22 cellular contexts compared by ENCODE assay signal in genomic region chr12:89994901-89995300, GRCh38.
"Had no signal": no experiment of that assay in that cellular context is flagged by ENCODE, and none has a peak within 500 bp of the region (broad histone marks: within the 10 kb centered on the region; RNA-seq: fewer than 3 reads in every experiment).

No MANE protein-coding gene starts in this region.

- DNase-seq: activated CD4-positive, alpha-beta T cell treated with anti-CD3 and anti-CD28 coated beads for 48 hours; activated CD4-positive, alpha-beta T cell treated with anti-CD3 and anti-CD28 coated beads, Interleukin-2, amount 50 U/mL, for 48 hours; activated CD8-positive, alpha-beta memory T cell treated with anti-CD3 and anti-CD28 coated beads for 24 hours; activated effector memory CD4-positive, alpha-beta T cell treated with Interleukin-2 at 50 U/mL for 16 hours; activated naive CD4-positive, alpha-beta T cell treated with Interleukin-2 at 50 U/mL for 16 hours; anterior cingulate cortex; cortex of kidney; effector memory CD8-positive, alpha-beta T cell; erythroblast; gastrocnemius medialis; islet precursor cell; left ventricle myocardium inferior; right lobe of liver; stimulated activated CD4-positive, alpha-beta T cell treated with anti-CD3 and anti-CD28 coated beads, Interleukin-4, amount 100 ng/mL, for 24 hours; T-helper 9 cell; trophoblast cell; WERI-Rb-1 had no signal

- ATAC-seq: activated CD4-positive, CD25-positive, alpha-beta regulatory T cell treated with anti-CD3 and anti-CD28 coated beads, Interleukin-2, amount 50 U/mL, for 24 hours; effector memory CD8-positive, alpha-beta T cell; gastrocnemius medialis; right lobe of liver; stimulated activated effector memory CD8-positive, alpha-beta T cell treated with anti-CD3 and anti-CD28 coated beads, Interleukin-12 subunit alpha, Interleukin-12 subunit beta, amount 100 ng/mL, for 72 hours had no signal

- H3K27ac ChIP-seq: gastrocnemius medialis, hepatocyte, left ventricle myocardium inferior, right lobe of liver, thoracic aorta, WERI-Rb-1 had no signal

- H3K27me3 ChIP-seq: gastrocnemius medialis, hepatocyte, right lobe of liver had no signal

- H3K9me3 ChIP-seq: gastrocnemius medialis, left ventricle myocardium inferior, right lobe of liver, thoracic aorta had no signal

- H3K36me3 ChIP-seq: gastrocnemius medialis, left ventricle myocardium inferior, right lobe of liver, thoracic aorta, WERI-Rb-1 had no signal

- H3K4me1 ChIP-seq: gastrocnemius medialis, left ventricle myocardium inferior, right lobe of liver had no signal

- H3K4me3 ChIP-seq: gastrocnemius medialis, hepatocyte, left ventricle myocardium inferior, lung, right lobe of liver, thoracic aorta had no signal
